In genomic region chr15:78195735-78196201, GRCh38 we compare ENCODE assay signal across 8 cellular contexts. TPM values are rescaled to one million over a fixed set of nuclear protein-coding genes. Genes with fewer than 3 reads are reported as not detected.
A peak's percentile ranks its signal among the peaks of the same experiment; 100 is the strongest.
DNase-seq lines count a peak whose midpoint lies in the region; ATAC-seq and TF ChIP-seq lines count a peak whose summit lies in the region.

No MANE protein-coding gene starts in this region.

- POLR2A ChIA-PET in CD8-positive, alpha-beta T cell (lab: Charles Lee): interaction anchor here (1.6 to 1.9 kb wide), 2 partner anchors 65 to 83 kb away, joined by 8 read pairs; partner anchors contain the start of gene CIB2
- POLR2A ChIA-PET in HCT116 (lab: Charles Lee): interaction anchor here (1.0 to 1.4 kb wide), 2 partner anchors 11 to 29 kb away, joined by 3 to 4 read pairs; no protein-coding TSS in a partner anchor

- peak; percentile 72 for TF ChIP-seq CTCF in CD8-positive, alpha-beta T cell (IDR thresholded peaks at IDR 0.05)
- TF ChIP-seq CTCF in HCT116 (IDR thresholded peaks at IDR 0.05 in 2 of 3, conservative IDR thresholded peaks at IDR 0.05 in 1 of 3; ENCODE audit: borderline replicate concordance in 1 of 3, insufficient read depth in 1 of 3, low read depth in 2 of 3, low read length in 2 of 3) (peak; percentile 75 to 90 (median 86)), SU-DHL-6 (IDR thresholded peaks at IDR 0.05; ENCODE audit: insufficient read depth, low read length, poor library complexity, severe bottlenecking) (peak; percentile 72), astrocyte of the cerebellum (IDR thresholded peaks at IDR 0.05; ENCODE audit: low read depth, low read length, missing control alignments) (peak; percentile 68)

- H3K4me3 ChIP-seq in CD8-positive, alpha-beta T cell (ENCODE audit: low read depth, low read length): no peak overlapping the region
- H3K4me3 ChIP-seq in HCT116 (replicated peaks in 1 of 2; ENCODE audit: low read depth in 1 of 2, low read length in 2 of 2) (no peak overlapping the region), SU-DHL-6 (ENCODE audit: insufficient read depth, low read length, poor library complexity, severe bottlenecking) (no peak overlapping the region), astrocyte of the cerebellum (ENCODE audit: low read depth, low read length) (no peak overlapping the region)

- no peaks in the 10 kb centered on the region for H3K27me3 Mint-ChIP-seq in CD8-positive, alpha-beta T cell (ENCODE audit: low read depth)

- H3K4me3 Mint-ChIP-seq in CD8-positive, alpha-beta T cell: no peak overlapping the region

- H3K4me1 ChIP-seq in CD8-positive, alpha-beta T cell (ENCODE audit: insufficient read depth, low read length): no peaks in the 10 kb centered on the region
- no peaks in the 10 kb centered on the region for H3K4me1 ChIP-seq in HCT116 (ENCODE audit: control insufficient read depth in 1 of 2, insufficient read depth in 2 of 2, low read length in 2 of 2)

- RAD21 ChIA-PET in HCT116 (lab: Charles Lee; ENCODE audit: low non-redundant PET in 1 of 2, low total read pairs in 2 of 2, uncharacterized antibody in 2 of 2, unreplicated experiment in 2 of 2): interaction anchor here (0.6 to 1.9 kb wide), 11 partner anchors 18 to 236 kb away, joined by 3 to 8 read pairs (median 4); no protein-coding TSS in a partner anchor

- H2AFZ ChIP-seq in HCT116 (ENCODE audit: low read depth, low read length, poor library complexity, severe bottlenecking) (no peak overlapping the region), SU-DHL-6 (ENCODE audit: low read depth, low read length, severe bottlenecking) (no peak overlapping the region)

- H3K4me1 Mint-ChIP-seq in CD8-positive, alpha-beta T cell (ENCODE audit: low read depth): no peaks in the 10 kb centered on the region

- no peaks in the 10 kb centered on the region for H3F3A ChIP-seq in SU-DHL-6 (ENCODE audit: insufficient read depth)

- BruUV-seq in HCT116 (replicated peaks; lab: Mats Ljungman, UMichigan): no TSS peak

- H3K27ac ChIP-seq in CD8-positive, alpha-beta T cell (ENCODE audit: low read depth, low read length): no peak overlapping the region
- H3K27ac ChIP-seq in HCT116 (ENCODE audit: low read depth, low read length): no peak overlapping the region
- no peak overlapping the region for H3K27ac ChIP-seq in SU-DHL-6 (ENCODE audit: low read depth, low read length)

- no peak for TF ChIP-seq POLR2A in HCT116 (IDR thresholded peaks at IDR 0.05; ENCODE audit: borderline replicate concordance, extremely low read depth, insufficient read depth, insufficient read length)

- DNase-seq in CD8-positive, alpha-beta T cell: peak; percentile 18 to 74 (median 41)
- no peak for DNase-seq in HCT116 (ENCODE audit: low read depth, low spot score)
- no peak for DNase-seq in astrocyte of the cerebellum (ENCODE audit: low read depth)
- DNase-seq in islet precursor cell: peak; percentile 71
- DNase-seq in stimulated activated CD4-positive, alpha-beta T cell treated with anti-CD3 and anti-CD28 coated beads, Interleukin-4, amount 100 ng/mL, for 48 hours (ENCODE audit: low read depth in 2 of 2): peak; percentile 15 to 36
- DNase-seq in NCI-H1048 (lab: John Stamatoyannopoulos, UW): no peak

- H3K9ac ChIP-seq in HCT116 (ENCODE audit: low read length): no peak overlapping the region
- no peak overlapping the region for H3K9ac ChIP-seq in SU-DHL-6 (ENCODE audit: low read length)

- H3K36me3 Mint-ChIP-seq in CD8-positive, alpha-beta T cell: no peaks in the 10 kb centered on the region

- H3K4me2 ChIP-seq in HCT116 (ENCODE audit: low read length) (no peak overlapping the region), SU-DHL-6 (ENCODE audit: low read depth, low read length, poor library complexity, severe bottlenecking) (no peak overlapping the region)

- H4K20me1 ChIP-seq in HCT116 (ENCODE audit: insufficient read depth): no peaks in the 10 kb centered on the region
- H4K20me1 ChIP-seq in SU-DHL-6 (ENCODE audit: low read depth, low read length): no peaks in the 10 kb centered on the region

- H3K9me3 ChIP-seq in CD8-positive, alpha-beta T cell (ENCODE audit: low read length): no peaks in the 10 kb centered on the region
- H3K9me3 ChIP-seq in HCT116 (ENCODE audit: control insufficient read depth in 1 of 2, insufficient read depth in 1 of 2, low read depth in 1 of 2, low read length in 2 of 2) (no peaks in the 10 kb centered on the region), SU-DHL-6 (ENCODE audit: insufficient read depth, low read length) (no peaks in the 10 kb centered on the region)

- ATAC-seq in CD8-positive, alpha-beta T cell: peak; percentile 87
- peak; percentile 98 for ATAC-seq in HCT116
- ATAC-seq in GM18502 (IDR thresholded peaks at IDR 0.05; ENCODE audit: poor library complexity, unreplicated experiment): no peak

- in situ Hi-C loops in astrocyte of the cerebellum (cut with HindIII; ENCODE audit: low sequenced_read_pairs): loop anchor here (5.0 kb wide), 1 partner anchor 62 kb away; no protein-coding TSS in a partner anchor

- intact Hi-C loops in CD8-positive, alpha-beta T cell (cut with DNase I, micrococcal nuclease): loop anchor here (1.0 to 2.0 kb wide), 7 partner anchors 46 to 237 kb away; partner anchors contain the start of gene CIB2 (in 2 of the 2)
- intact Hi-C loops in HCT116 (cut with micrococcal nuclease): loop anchor here (1.0 to 5.0 kb wide), 5 partner anchors 46 to 228 kb away; partner anchors contain the start of gene CIB2

- H3K27me3 ChIP-seq in CD8-positive, alpha-beta T cell (ENCODE audit: insufficient read depth, low read length): no peaks in the 10 kb centered on the region
- H3K27me3 ChIP-seq in HCT116 (ENCODE audit: insufficient read depth, low read length) (no peaks in the 10 kb centered on the region), SU-DHL-6 (ENCODE audit: low read length) (no peaks in the 10 kb centered on the region)

- CTCF ChIA-PET in CD8-positive, alpha-beta T cell (lab: Charles Lee): interaction anchor here (0.5 to 16.8 kb wide), 47 partner anchors 9 to 241 kb away, joined by 3 to 333 read pairs (median 4); partner anchors contain the start of gene CIB2
- CTCF ChIA-PET in HCT116 (lab: Charles Lee): interaction anchor here (0.5 to 2.1 kb wide), 29 partner anchors 9 to 549 kb away, joined by 3 to 27 read pairs (median 3); partner anchors contain the start of genes CIB2 and SKIC8

- H3K9me3 Mint-ChIP-seq in CD8-positive, alpha-beta T cell: peaks cover 5% of the 10 kb centered on the region

- H3K27ac Mint-ChIP-seq in CD8-positive, alpha-beta T cell: no peak overlapping the region

- no peaks in the 10 kb centered on the region for H3K79me2 ChIP-seq in HCT116 (ENCODE audit: insufficient read depth, low read length)
- H3K79me2 ChIP-seq in SU-DHL-6 (ENCODE audit: insufficient read depth, low read length): no peaks in the 10 kb centered on the region

- no peaks in the 10 kb centered on the region for H3K9me2 ChIP-seq in HCT116 (ENCODE audit: insufficient read depth)
- H3K9me2 ChIP-seq in SU-DHL-6 (replicated peaks; ENCODE audit: insufficient read depth, low read length): no peaks in the 10 kb centered on the region

- no peaks in the 10 kb centered on the region for H3K36me3 ChIP-seq in CD8-positive, alpha-beta T cell (ENCODE audit: insufficient read depth, low read length)
- H3K36me3 ChIP-seq in HCT116 (ENCODE audit: control insufficient read depth in 1 of 2, insufficient read depth in 2 of 2, low read length in 2 of 2) (no peaks in the 10 kb centered on the region), SU-DHL-6 (ENCODE audit: low read length) (no peaks in the 10 kb centered on the region)

- peak; percentile 85 for TF ChIP-seq RAD21 in HCT116 (IDR thresholded peaks at IDR 0.05; ENCODE audit: low read depth)

TF ChIP-seq in HCT116, 20 proteins besides CTCF, POLR2A, EP300 and RAD21 (continues in another document):
- TF ChIP-seq REST (IDR thresholded peaks at IDR 0.05; ENCODE audit: low read depth) (no peak), SIN3A (IDR thresholded peaks at IDR 0.05; ENCODE audit: low read depth) (no peak), SRF (IDR thresholded peaks at IDR 0.05; ENCODE audit: low read depth) (no peak)

RNA-seq across cellular contexts. Expression of gene ACSBG1, which starts 38.6 kb away (rescaled TPM):
- under 1 TPM in 1 of 2 experiments, not detected in 1; 0.14 TPM for total RNA-seq in CD8-positive, alpha-beta T cell
- 0.71 TPM for total RNA-seq in HCT116 (2021; ENCODE audit: unreplicated experiment)
- 0.37 and 0.70 TPM in 2 replicates for polyA plus RNA-seq in HCT116 (2012)

RNA-seq across cellular contexts. Expression of gene IDH3A, which starts 46.6 kb away (rescaled TPM):
- total RNA-seq in CD8-positive, alpha-beta T cell: 10 to 100 TPM; 54.4 to 61.0 TPM
- total RNA-seq in HCT116 (2021; ENCODE audit: unreplicated experiment): 115 TPM
- 47.2 and 67.9 TPM in 2 replicates for polyA plus RNA-seq in HCT116 (2012)

Comparison
In these comparisons a context has a peak if more than half of its experiments do, and no peak if none do; other contexts are left out.
1. DNase-seq: peak in CD8-positive, alpha-beta T cell (7 of 7), islet precursor cell (single experiment) and stimulated activated CD4-positive, alpha-beta T cell treated with anti-CD3 and anti-CD28 coated beads, Interleukin-4, amount 100 ng/mL, for 48 hours (2 of 2); none in HCT116 (single experiment), astrocyte of the cerebellum (single experiment) and NCI-H1048 (single experiment).
2. Peak in every context shown above with its lines, with median percentiles within 50 percentile points of each other: CTCF ChIP-seq.